ENCODE assay signal across 10 cellular contexts in the genomic region with DNA sequence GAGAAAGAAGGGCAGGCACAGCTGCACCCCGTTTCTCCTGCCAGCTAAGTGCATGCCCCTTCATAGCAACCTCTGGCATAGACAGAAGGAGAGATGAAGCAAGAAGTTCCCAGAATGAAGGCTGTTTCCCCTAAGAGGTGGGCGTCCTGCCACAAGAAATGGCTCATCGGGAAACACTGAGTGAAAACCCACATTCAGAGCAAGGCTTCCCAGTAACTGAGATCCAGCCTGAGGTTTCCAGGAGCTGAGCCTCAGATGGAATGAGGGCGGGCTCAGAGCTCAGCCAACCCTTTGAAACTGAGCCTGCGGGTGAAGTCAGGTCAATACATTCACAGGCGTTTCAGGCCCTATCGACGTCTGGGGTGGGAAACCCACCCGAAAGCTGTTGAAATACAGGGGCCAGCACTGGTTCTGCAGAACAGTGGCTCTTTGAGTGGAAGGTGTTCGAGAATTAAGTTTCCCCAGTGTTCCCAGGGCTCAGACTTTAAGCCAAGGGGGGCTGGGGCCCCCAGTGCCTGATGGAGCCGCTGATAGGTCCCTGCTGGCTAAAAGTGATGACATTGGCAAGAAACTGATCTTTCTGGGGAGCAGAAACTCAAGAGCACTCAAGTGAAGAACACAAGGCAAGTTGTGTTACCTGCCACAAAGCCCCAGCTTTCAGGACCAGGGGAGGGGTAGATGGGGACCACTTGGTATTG.
A peak's percentile ranks its signal among the peaks of the same experiment; 100 is the strongest.
DNase-seq lines count a peak whose midpoint lies in the region; TF ChIP-seq lines count a peak whose summit lies in the region.
"Had no signal": no experiment of that assay in that cellular context is flagged by ENCODE, and none has a peak within 500 bp of the region (broad histone marks: within the 10 kb centered on the region; RNA-seq: fewer than 3 reads in every experiment).

No MANE protein-coding gene starts in this region.

- H3K36me3 Mint-ChIP-seq in immature natural killer cell: no peaks in the 10 kb centered on the region

- no peak for TF ChIP-seq CTCF in right atrium auricular region (IDR thresholded peaks at IDR 0.05)

- no peaks in the 10 kb centered on the region for H3K36me3 ChIP-seq in right atrium auricular region

- no peaks in the 10 kb centered on the region for H3K9me3 Mint-ChIP-seq in immature natural killer cell

- TF ChIP-seq POLR2A in erythroblast (IDR thresholded peaks at IDR 0.05; ENCODE audit: low read length): no peak

- no peak overlapping the region for H3K4me3 Mint-ChIP-seq in immature natural killer cell

- peaks cover 0 to 23% of the 10 kb centered on the region in 2 donors for H3K4me1 ChIP-seq in right atrium auricular region

- peak overlapping the region; percentile 36 to 75 for H3K27ac ChIP-seq in right atrium auricular region

- no peak overlapping the region for H3K27ac Mint-ChIP-seq in immature natural killer cell

- H3K27me3 Mint-ChIP-seq in immature natural killer cell (ENCODE audit: low read depth in 3 of 3): peaks cover 3 to 10% (median 8%) of the 10 kb centered on the region in 3 donors

- intact Hi-C loops in posterior cingulate gyrus (cut with DNase I): no loop called here

- H3K4me3 ChIP-seq in right atrium auricular region: no peak overlapping the region

- DNase-seq in AG20443 (ENCODE audit: low spot score) (peak; percentile 95), amniotic epithelial cell (ENCODE audit: low read depth) (peak; percentile 94), right atrium auricular region (ENCODE audit: low spot score) (peak; percentile 93), posterior cingulate gyrus (peak in 8 of 10 donors; percentile 29 to 87 (median 46)), immature natural killer cell (no peak), NCI-H226 (no peak), erythroblast (lab: John Stamatoyannopoulos, UW) (no peak)
- no peak for DNase-seq in effector CD8-positive, alpha-beta T cell (lab: John Stamatoyannopoulos, UW)
- DNase-seq: activated effector memory CD4-positive, alpha-beta T cell treated with anti-CD3 and anti-CD28 coated beads, Interleukin-2, amount 50 U/mL, for 16 hours; GDM1 had no signal

- H3K9me3 ChIP-seq in right atrium auricular region: no peaks in the 10 kb centered on the region

- H3K27me3 ChIP-seq in right atrium auricular region: no peaks in the 10 kb centered on the region

- H3K4me1 Mint-ChIP-seq in immature natural killer cell: peaks cover 0 to 11% of the 10 kb centered on the region in 2 donors

Comparison
In these comparisons a context has a peak if more than half of its experiments do, and no peak if none do; other contexts are left out.
1. DNase-seq: peak in AG20443 (single experiment), amniotic epithelial cell (single experiment), right atrium auricular region (single experiment) and posterior cingulate gyrus (8 of 10); none in immature natural killer cell (0 of 3), NCI-H226 (single experiment), erythroblast (0 of 2) and effector CD8-positive, alpha-beta T cell (single experiment).